Comparison of ENCODE assay signal across 17 cellular contexts in genomic region chr1:33721416-33721815, GRCh38.
A peak's percentile ranks its signal among the peaks of the same experiment; 100 is the strongest.
DNase-seq lines count a peak whose midpoint lies in the region; ATAC-seq and TF ChIP-seq lines count a peak whose summit lies in the region.
"Had no signal": no experiment of that assay in that cellular context is flagged by ENCODE, and none has a peak within 500 bp of the region (broad histone marks: within the 10 kb centered on the region; RNA-seq: fewer than 3 reads in every experiment).

No MANE protein-coding gene starts in this region.

- H2BK120ac ChIP-seq in neuronal stem cell (ENCODE audit: low read depth, low read length) = no peak overlapping the region

- no CpG with 5 or more reads among the region's 2 CpGs for whole genome bisulfite sequencing in neuronal stem cell (ENCODE audit: extremely low coverage in 2 of 2, insufficient read length in 2 of 2, insufficient replicate concordance in 1 of 2), 2 donors
- 65 to 70% methylated on average over 2 of the region's 2 CpGs for WGBS in upper lobe of left lung, 2 donors

- H3K4ac ChIP-seq in neuronal stem cell (ENCODE audit: low read length) = no peak overlapping the region

- no peak overlapping the region for H2BK5ac ChIP-seq in neuronal stem cell (ENCODE audit: low read length)

- no peak for ATAC-seq in upper lobe of left lung (ENCODE audit: low FRiP score in 2 of 2)
- ATAC-seq in HG02642 (IDR thresholded peaks at IDR 0.05; ENCODE audit: poor library complexity, unreplicated experiment) = no peak
- ATAC-seq: HepG2 had no signal

- no peak overlapping the region for H4K91ac ChIP-seq in neuronal stem cell (ENCODE audit: low read depth, low read length, poor library complexity)

- TF ChIP-seq CTCF in right atrium auricular region (IDR thresholded peaks at IDR 0.05) = no peak
- no peak for TF ChIP-seq CTCF in upper lobe of left lung (IDR thresholded peaks at IDR 0.05)

- H2BK12ac ChIP-seq in neuronal stem cell (ENCODE audit: low read length) = no peak overlapping the region

- H3K18ac ChIP-seq in neuronal stem cell (ENCODE audit: low read length) = peak overlapping the region; percentile 7

- H3K4me2 ChIP-seq in neuronal stem cell (ENCODE audit: insufficient read depth, low read length, poor library complexity, severe bottlenecking) = no peak overlapping the region

- no peaks in the 10 kb centered on the region for H3K79me1 ChIP-seq in neuronal stem cell (ENCODE audit: low read depth, low read length)

- H3K9me3 ChIP-seq in right atrium auricular region (no peaks in the 10 kb centered on the region), neuronal stem cell (replicated peaks in 1 of 2; ENCODE audit: control insufficient read depth in 2 of 2, insufficient read depth in 1 of 2, low read depth in 1 of 2, low read length in 2 of 2) (no peaks in the 10 kb centered on the region), upper lobe of left lung (no peaks in the 10 kb centered on the region)

- TF ChIP-seq POLR2A in upper lobe of left lung (IDR thresholded peaks at IDR 0.05) = no peak

- H3K27me3 ChIP-seq in right atrium auricular region = no peaks in the 10 kb centered on the region
- H3K27me3 ChIP-seq in neuronal stem cell (ENCODE audit: control insufficient read depth in 3 of 3, insufficient read depth in 3 of 3, low read depth in 1 of 3, low read length in 3 of 3) = no peaks in the 10 kb centered on the region
- no peaks in the 10 kb centered on the region for H3K27me3 ChIP-seq in upper lobe of left lung

- H3K36me3 ChIP-seq in right atrium auricular region (no peaks in the 10 kb centered on the region), neuronal stem cell (replicated peaks in 1 of 2; ENCODE audit: control insufficient read depth in 2 of 2, insufficient read depth in 2 of 2, low read length in 2 of 2) (no peaks in the 10 kb centered on the region), upper lobe of left lung (no peaks in the 10 kb centered on the region)

- intact Hi-C loops in cardiac septum (cut with DNase I) (no loop called here), posterior cingulate gyrus (cut with DNase I) (no loop called here)

- H2AK5ac ChIP-seq in neuronal stem cell (ENCODE audit: low read depth, low read length) = no peak overlapping the region

- peak; percentile 11 for DNase-seq in right atrium auricular region (ENCODE audit: low spot score)
- DNase-seq in cardiac septum (ENCODE audit: low spot score) = no peak
- peak; percentile 24 for DNase-seq in ecto neural progenitor cell (ENCODE audit: low spot score)
- DNase-seq in neuronal stem cell (ENCODE audit: low spot score) = no peak
- no peak for DNase-seq in Kasumi-1 (lab: John Stamatoyannopoulos, UW)
- no peak for DNase-seq in posterior cingulate gyrus
- no peak for DNase-seq in upper lobe of left lung
- DNase-seq: C1 segment of cervical spinal cord; CD4-positive, CD25-positive, alpha-beta regulatory T cell; CD8-positive, alpha-beta memory T cell; COR-L47; DMS 273 treated with DMSO at 0.1 percent for 48 hours; DMS53; GM23248; HCEC 1CT had no signal

- no peak overlapping the region for H3K23ac ChIP-seq in neuronal stem cell (ENCODE audit: low read depth, low read length, poor library complexity)

- H3K27ac ChIP-seq in right atrium auricular region (no peak overlapping the region), neuronal stem cell (replicated peaks; ENCODE audit: low read length) (no peak overlapping the region), upper lobe of left lung (no peak overlapping the region)
- H3K27ac ChIP-seq: GM23248 had no signal

- H3K4me3 ChIP-seq in right atrium auricular region (no peak overlapping the region), neuronal stem cell (ENCODE audit: low read length in 2 of 2) (no peak overlapping the region), upper lobe of left lung (no peak overlapping the region)
- H3K4me3 ChIP-seq: GM23248 had no signal

- no peak for TF ChIP-seq EP300 in upper lobe of left lung (IDR thresholded peaks at IDR 0.05)

- no peak overlapping the region for H3K14ac ChIP-seq in neuronal stem cell (ENCODE audit: low read length)

- no peak overlapping the region for H3K9ac ChIP-seq in neuronal stem cell (ENCODE audit: low read depth, low read length, poor library complexity)
- H3K9ac ChIP-seq: GM23248 had no signal

- H4K8ac ChIP-seq in neuronal stem cell (ENCODE audit: low read depth, low read length) = no peak overlapping the region

- no peak overlapping the region for H2AFZ ChIP-seq in neuronal stem cell (ENCODE audit: low read length)
- H2AFZ ChIP-seq: GM23248 had no signal

- H3K4me1 ChIP-seq in right atrium auricular region (no peaks in the 10 kb centered on the region), neuronal stem cell (ENCODE audit: control insufficient read depth in 2 of 2, insufficient read depth in 1 of 2, low read depth in 1 of 2, low read length in 2 of 2) (no peaks in the 10 kb centered on the region), upper lobe of left lung (no peaks in the 10 kb centered on the region)

- H2BK15ac ChIP-seq in neuronal stem cell (ENCODE audit: low read length) = no peak overlapping the region

Comparison
In these comparisons a context has a peak if more than half of its experiments do, and no peak if none do; other contexts are left out.
1. DNase-seq: peak in right atrium auricular region (single experiment) and ecto neural progenitor cell (single experiment); none in cardiac septum (single experiment), neuronal stem cell (single experiment), Kasumi-1 (0 of 2), posterior cingulate gyrus (0 of 10) and upper lobe of left lung (0 of 2).